In the genomic region with DNA sequence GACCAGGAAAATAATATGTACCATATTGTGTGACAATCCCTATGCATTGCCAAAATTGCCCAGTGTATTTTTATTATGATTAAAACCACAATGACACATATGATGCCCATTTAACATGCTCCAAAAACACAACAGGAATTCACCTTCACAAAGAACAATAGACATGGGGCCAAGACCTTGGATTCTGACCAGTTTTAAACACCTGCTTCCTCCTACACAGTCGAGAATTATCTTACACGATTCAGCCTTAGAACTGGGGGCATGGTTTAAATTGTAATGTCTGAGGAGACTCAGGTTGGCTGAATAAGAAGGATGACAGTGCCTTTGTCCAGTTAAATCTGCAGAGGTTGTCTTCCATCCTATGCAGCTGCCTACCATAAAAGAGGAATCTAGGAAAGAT, we compare ENCODE assay signal across 1 cellular context.
TF ChIP-seq lines count a peak whose summit lies in the region.

No MANE protein-coding gene starts in this region.

TF ChIP-seq in GM12878, 131 proteins besides CTCF, POLR2A, EP300 and RAD21 (continued from another document):
- TF ChIP-seq NRF1 (conservative IDR thresholded peaks at IDR 0.05; ENCODE audit: low read depth, low read length) (no peak), TCF12 (IDR thresholded peaks at IDR 0.05; ENCODE audit: low read depth, low read length) (0 out of 2 replicates have a peak, but pooled peaks have one; percentile 32), KLF5 (IDR thresholded peaks at IDR 0.05; ENCODE audit: partially characterized antibody) (no peak), SUZ12 (IDR thresholded peaks at IDR 0.05; ENCODE audit: unreplicated experiment) (no peak), ATF3 (IDR thresholded peaks at IDR 0.05; ENCODE audit: borderline replicate concordance, extremely low read depth, low read depth, low read length) (no peak), RFX5 (IDR thresholded peaks at IDR 0.05; ENCODE audit: low read depth, low read length) (no peak), JUND (IDR thresholded peaks at IDR 0.05; ENCODE audit: low read depth, low read length) (no peak)
- TF ChIP-seq, protein P1, sequence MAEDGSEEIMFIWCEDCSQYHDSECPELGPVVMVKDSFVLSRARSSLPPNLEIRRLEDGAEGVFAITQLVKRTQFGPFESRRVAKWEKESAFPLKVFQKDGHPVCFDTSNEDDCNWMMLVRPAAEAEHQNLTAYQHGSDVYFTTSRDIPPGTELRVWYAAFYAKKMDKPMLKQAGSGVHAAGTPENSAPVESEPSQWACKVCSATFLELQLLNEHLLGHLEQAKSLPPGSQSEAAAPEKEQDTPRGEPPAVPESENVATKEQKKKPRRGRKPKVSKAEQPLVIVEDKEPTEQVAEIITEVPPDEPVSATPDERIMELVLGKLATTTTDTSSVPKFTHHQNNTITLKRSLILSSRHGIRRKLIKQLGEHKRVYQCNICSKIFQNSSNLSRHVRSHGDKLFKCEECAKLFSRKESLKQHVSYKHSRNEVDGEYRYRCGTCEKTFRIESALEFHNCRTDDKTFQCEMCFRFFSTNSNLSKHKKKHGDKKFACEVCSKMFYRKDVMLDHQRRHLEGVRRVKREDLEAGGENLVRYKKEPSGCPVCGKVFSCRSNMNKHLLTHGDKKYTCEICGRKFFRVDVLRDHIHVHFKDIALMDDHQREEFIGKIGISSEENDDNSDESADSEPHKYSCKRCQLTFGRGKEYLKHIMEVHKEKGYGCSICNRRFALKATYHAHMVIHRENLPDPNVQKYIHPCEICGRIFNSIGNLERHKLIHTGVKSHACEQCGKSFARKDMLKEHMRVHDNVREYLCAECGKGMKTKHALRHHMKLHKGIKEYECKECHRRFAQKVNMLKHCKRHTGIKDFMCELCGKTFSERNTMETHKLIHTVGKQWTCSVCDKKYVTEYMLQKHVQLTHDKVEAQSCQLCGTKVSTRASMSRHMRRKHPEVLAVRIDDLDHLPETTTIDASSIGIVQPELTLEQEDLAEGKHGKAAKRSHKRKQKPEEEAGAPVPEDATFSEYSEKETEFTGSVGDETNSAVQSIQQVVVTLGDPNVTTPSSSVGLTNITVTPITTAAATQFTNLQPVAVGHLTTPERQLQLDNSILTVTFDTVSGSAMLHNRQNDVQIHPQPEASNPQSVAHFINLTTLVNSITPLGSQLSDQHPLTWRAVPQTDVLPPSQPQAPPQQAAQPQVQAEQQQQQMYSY (CRISPR knock-in tag; IDR thresholded peaks at IDR 0.05): no peak
